22 cellular contexts compared by ENCODE assay signal in genomic region chr7:12358694-12359093, GRCh38. TPM values are rescaled to one million over a fixed set of nuclear protein-coding genes. Genes with fewer than 3 reads are reported as not detected.
A peak's percentile ranks its signal among the peaks of the same experiment; 100 is the strongest.
DNase-seq lines count a peak whose midpoint lies in the region; ATAC-seq and TF ChIP-seq lines count a peak whose summit lies in the region.
"Had no signal": no experiment of that assay in that cellular context is flagged by ENCODE, and none has a peak within 500 bp of the region (broad histone marks: within the 10 kb centered on the region; RNA-seq: fewer than 3 reads in every experiment).

No MANE protein-coding gene starts in this region.

- TF ChIP-seq CTCF in epithelial cell of esophagus (IDR thresholded peaks at IDR 0.05; ENCODE audit: insufficient read depth, low read depth, low read length, missing control alignments) (no peak), foreskin keratinocyte (conservative IDR thresholded peaks at IDR 0.05) (no peak)

- peak; percentile 55 for DNase-seq in HCEC 1CT
- DNase-seq in adipocyte (ENCODE audit: low read depth), result peak; percentile 17
- DNase-seq in epithelial cell of esophagus (ENCODE audit: low read depth), result peak; percentile 19
- DNase-seq in foreskin keratinocyte, result peak; percentile 13 to 19
- no peak for DNase-seq in activated CD8-positive, alpha-beta T cell treated with anti-CD3 and anti-CD28 coated beads, Interleukin-2, amount 10 ng/mL, durations not matched to agents 7 days and 5 days
- DNase-seq in NOMO-1 treated with DMSO at 0.1 percent for 48 hours (lab: John Stamatoyannopoulos, UW; ENCODE audit: unreplicated experiment), result no peak
- DNase-seq: CD4-positive, alpha-beta T cell; DMS53; Kasumi-1; MV-4-11; NCI-H1105; NCI-H1436 treated with DMSO at 0.1 percent for 48 hours; NCI-H187 treated with DMSO at 0.1 percent for 48 hours; NCI-H446; NCI-H524 treated with DMSO at 0.1 percent for 48 hours; NCI-H774; PC-9; Right ventricle myocardium superior had no signal

- H3K4me1 ChIP-seq in adipocyte (ENCODE audit: control insufficient read depth, insufficient read depth, low read length) (no peaks in the 10 kb centered on the region), foreskin keratinocyte (no peaks in the 10 kb centered on the region)
- H3K4me1 ChIP-seq: BLaER1 treated with 17β-estradiol and CSF1 and Interleukin-3, amounts not matched to agents 10 nM and 100 nM had no signal

- no peak overlapping the region for H3K27ac Mint-ChIP-seq in activated CD8-positive, alpha-beta T cell treated with anti-CD3 and anti-CD28 coated beads, Interleukin-2, amount 10 ng/mL, durations not matched to agents 7 days and 5 days
- H3K27ac Mint-ChIP-seq: CD4-positive, alpha-beta T cell had no signal

- H3K27ac ChIP-seq in foreskin keratinocyte, result no peak overlapping the region
- H3K27ac ChIP-seq: BLaER1 treated with 17β-estradiol and CSF1 and Interleukin-3, amounts not matched to agents 10 nM and 100 nM; PC-9 had no signal

- H3K27me3 ChIP-seq in adipocyte (replicated peaks; ENCODE audit: control insufficient read depth, insufficient read depth, low read length) (no peaks in the 10 kb centered on the region), foreskin keratinocyte (no peaks in the 10 kb centered on the region)
- H3K27me3 ChIP-seq: BLaER1 treated with 17β-estradiol and CSF1 and Interleukin-3, amounts not matched to agents 10 nM and 100 nM had no signal

- CTCF ChIA-PET in activated CD8-positive, alpha-beta T cell treated with anti-CD3 and anti-CD28 coated beads, Interleukin-2, amount 10 ng/mL, durations not matched to agents 7 days and 5 days (lab: Charles Lee), result interaction anchor here (1.9 kb wide), 1 partner anchor 31 kb away, joined by 5 read pairs; no protein-coding TSS in a partner anchor

- no peak overlapping the region for H3K9ac ChIP-seq in adipocyte (ENCODE audit: low read length)
- H3K9ac ChIP-seq: BLaER1 treated with 17β-estradiol and CSF1 and Interleukin-3, amounts not matched to agents 10 nM and 100 nM had no signal

- no peaks in the 10 kb centered on the region for H3K36me3 Mint-ChIP-seq in activated CD8-positive, alpha-beta T cell treated with anti-CD3 and anti-CD28 coated beads, Interleukin-2, amount 10 ng/mL, durations not matched to agents 7 days and 5 days (ENCODE audit: low read depth)

- no peaks in the 10 kb centered on the region for H3K9me3 ChIP-seq in adipocyte (ENCODE audit: control insufficient read depth, low read length)
- H3K9me3 ChIP-seq: BLaER1 treated with 17β-estradiol and CSF1 and Interleukin-3, amounts not matched to agents 10 nM and 100 nM had no signal

- H3K9me3 Mint-ChIP-seq in activated CD8-positive, alpha-beta T cell treated with anti-CD3 and anti-CD28 coated beads, Interleukin-2, amount 10 ng/mL, durations not matched to agents 7 days and 5 days (ENCODE audit: insufficient read depth), result no peaks in the 10 kb centered on the region
- H3K9me3 Mint-ChIP-seq: CD4-positive, alpha-beta T cell had no signal

- no peaks in the 10 kb centered on the region for H3K27me3 Mint-ChIP-seq in activated CD8-positive, alpha-beta T cell treated with anti-CD3 and anti-CD28 coated beads, Interleukin-2, amount 10 ng/mL, durations not matched to agents 7 days and 5 days (ENCODE audit: low read depth)
- H3K27me3 Mint-ChIP-seq: CD4-positive, alpha-beta T cell had no signal

- no peaks in the 10 kb centered on the region for H3K4me1 Mint-ChIP-seq in activated CD8-positive, alpha-beta T cell treated with anti-CD3 and anti-CD28 coated beads, Interleukin-2, amount 10 ng/mL, durations not matched to agents 7 days and 5 days (ENCODE audit: low read depth)

- POLR2A ChIA-PET in activated CD8-positive, alpha-beta T cell treated with anti-CD3 and anti-CD28 coated beads, Interleukin-2, amount 10 ng/mL, durations not matched to agents 7 days and 5 days (lab: Charles Lee), result interaction anchor here (0.6 kb wide), 1 partner anchor 147 kb away, joined by 3 read pairs; the partner anchor contains the start of gene TMEM106B

- H3K4me3 Mint-ChIP-seq in activated CD8-positive, alpha-beta T cell treated with anti-CD3 and anti-CD28 coated beads, Interleukin-2, amount 10 ng/mL, durations not matched to agents 7 days and 5 days, result no peak overlapping the region
- H3K4me3 Mint-ChIP-seq: CD4-positive, alpha-beta T cell had no signal

- H3K36me3 ChIP-seq in adipocyte (ENCODE audit: control insufficient read depth, insufficient read depth, low read length, severe bottlenecking), result no peaks in the 10 kb centered on the region
- H3K36me3 ChIP-seq: BLaER1 treated with 17β-estradiol and CSF1 and Interleukin-3, amounts not matched to agents 10 nM and 100 nM had no signal

- H3K4me3 ChIP-seq in adipocyte (ENCODE audit: low read length) (no peak overlapping the region), epithelial cell of esophagus (ENCODE audit: low read length) (no peak overlapping the region)
- H3K4me3 ChIP-seq: BLaER1 treated with 17β-estradiol and CSF1 and Interleukin-3, amounts not matched to agents 10 nM and 100 nM; PC-9 had no signal

- ATAC-seq in foreskin keratinocyte, result peak; percentile 25
- ATAC-seq in GM21381 (IDR thresholded peaks at IDR 0.05; ENCODE audit: unreplicated experiment), result no peak
- ATAC-seq in GM21526 (IDR thresholded peaks at IDR 0.05; ENCODE audit: low FRiP score, unreplicated experiment), result no peak
- ATAC-seq in activated CD8-positive, alpha-beta T cell treated with anti-CD3 and anti-CD28 coated beads, Interleukin-2, amount 10 ng/mL, durations not matched to agents 7 days and 5 days, result no peak

RNA-seq across cellular contexts. Expression of gene VWDE, which starts 45.0 kb away (rescaled TPM):
- total RNA-seq in foreskin keratinocyte, result 1.0 and 2.9 TPM in 2 replicates
- 0.09 and 1.3 TPM in 2 replicates for polyA plus RNA-seq in foreskin keratinocyte
- total RNA-seq in activated CD8-positive, alpha-beta T cell treated with anti-CD3 and anti-CD28 coated beads, Interleukin-2, amount 10 ng/mL, durations not matched to agents 7 days and 5 days, result 1 to 10 TPM; 3.2 to 4.4 TPM
- total RNA-seq: Right ventricle myocardium superior, RPMI7951 had no signal

Comparison
In these comparisons a context has a peak if more than half of its experiments do, and no peak if none do; other contexts are left out.
1. DNase-seq: peak in HCEC 1CT (single experiment), adipocyte (single experiment), epithelial cell of esophagus (single experiment) and foreskin keratinocyte (2 of 2); none in activated CD8-positive, alpha-beta T cell treated with anti-CD3 and anti-CD28 coated beads, Interleukin-2, amount 10 ng/mL, durations not matched to agents 7 days and 5 days (single experiment) and NOMO-1 treated with DMSO at 0.1 percent for 48 hours (single experiment).